In the genomic region with DNA sequence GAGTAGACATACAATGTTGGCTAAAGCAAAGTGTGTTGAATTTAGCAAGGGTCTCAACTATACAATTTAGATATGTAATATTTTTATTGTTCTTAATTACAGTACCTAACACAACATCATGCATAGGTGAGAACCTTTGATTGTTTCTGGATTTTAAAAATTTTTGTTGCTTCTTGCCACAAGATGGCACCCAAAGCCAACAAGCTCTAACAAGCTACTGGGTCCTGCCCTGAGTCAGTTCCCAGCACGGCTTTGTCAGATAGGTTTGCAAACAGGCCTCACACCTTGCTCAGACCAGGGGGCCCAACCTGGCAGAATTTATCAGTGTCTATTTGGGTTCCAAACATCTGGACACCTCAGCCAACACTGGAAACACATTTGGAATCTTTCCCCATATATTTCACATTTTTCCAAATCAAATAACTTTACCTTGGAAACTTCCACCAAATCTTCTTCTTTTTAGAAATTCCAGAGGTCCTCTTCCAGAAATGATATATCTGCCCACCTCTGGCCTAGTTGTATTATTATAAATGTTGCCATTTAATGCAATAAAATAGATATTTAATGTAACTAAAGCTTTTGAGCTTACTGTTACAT, we compare ENCODE assay signal across 9 cellular contexts. TPM values are rescaled to one million over a fixed set of nuclear protein-coding genes. Genes with fewer than 3 reads are reported as not detected.
A peak's percentile ranks its signal among the peaks of the same experiment; 100 is the strongest.
DNase-seq lines count a peak whose midpoint lies in the region; ATAC-seq, FAIRE-seq and TF ChIP-seq lines count a peak whose summit lies in the region.
"Had no signal": no experiment of that assay in that cellular context is flagged by ENCODE, and none has a peak within 500 bp of the region (broad histone marks: within the 10 kb centered on the region; RNA-seq: fewer than 3 reads in every experiment).

No MANE protein-coding gene starts in this region.

- FAIRE-seq in kidney (lab: Jason Lieb, UNC) = no peak

- intact Hi-C loops in kidney (cut with DNase I) = no loop called here
- intact Hi-C loops in CD8-positive, alpha-beta T cell (cut with DNase I, micrococcal nuclease) = no loop called here

- H3K9ac ChIP-seq in kidney (ENCODE audit: low read length in 2 of 2) = no peak overlapping the region

- POLR2A ChIA-PET in CD8-positive, alpha-beta T cell (lab: Charles Lee) = no interaction called here
- POLR2A ChIA-PET in CD8-positive, alpha-beta memory T cell (lab: Charles Lee) = no interaction called here

- no peaks in the 10 kb centered on the region for H3K36me3 ChIP-seq in WERI-Rb-1
- no peaks in the 10 kb centered on the region for H3K36me3 ChIP-seq in kidney (ENCODE audit: control insufficient read depth in 1 of 2, insufficient read depth in 2 of 2, low read length in 2 of 2)
- H3K36me3 ChIP-seq in CD8-positive, alpha-beta T cell (ENCODE audit: insufficient read depth, low read length) = no peaks in the 10 kb centered on the region
- no peaks in the 10 kb centered on the region for H3K36me3 ChIP-seq in CD8-positive, alpha-beta memory T cell (ENCODE audit: insufficient read depth, low read length)

- H3K9me3 Mint-ChIP-seq in CD8-positive, alpha-beta T cell = no peaks in the 10 kb centered on the region
- H3K9me3 Mint-ChIP-seq in CD8-positive, alpha-beta memory T cell = peaks cover 0 to 3% (median 0%) of the 10 kb centered on the region in 5 donors

- no peaks in the 10 kb centered on the region for H3K4me1 Mint-ChIP-seq in CD8-positive, alpha-beta T cell (ENCODE audit: low read depth)
- no peaks in the 10 kb centered on the region for H3K4me1 Mint-ChIP-seq in CD8-positive, alpha-beta memory T cell
- H3K4me1 Mint-ChIP-seq: CD4-positive, CD25-positive, alpha-beta regulatory T cell had no signal

- TF ChIP-seq POLR2A in NB4 (IDR thresholded peaks at IDR 0.05; ENCODE audit: extremely low read depth, insufficient read length) = no peak

- H3K36me3 Mint-ChIP-seq in CD8-positive, alpha-beta T cell = no peaks in the 10 kb centered on the region
- no peaks in the 10 kb centered on the region for H3K36me3 Mint-ChIP-seq in CD8-positive, alpha-beta memory T cell
- H3K36me3 Mint-ChIP-seq: CD4-positive, CD25-positive, alpha-beta regulatory T cell had no signal

- CTCF ChIA-PET in CD8-positive, alpha-beta T cell (lab: Charles Lee) = interaction anchor here (0.6 kb wide), 1 partner anchor 1315 kb away, joined by 3 read pairs; no protein-coding TSS in a partner anchor
- CTCF ChIA-PET in CD8-positive, alpha-beta memory T cell (lab: Charles Lee) = no interaction called here

- H3K27me3 Mint-ChIP-seq in CD8-positive, alpha-beta T cell (ENCODE audit: low read depth) = peaks cover 11% of the 10 kb centered on the region
- peaks cover 2 to 15% of the 10 kb centered on the region in 2 donors for H3K27me3 Mint-ChIP-seq in CD8-positive, alpha-beta memory T cell
- H3K27me3 Mint-ChIP-seq: CD4-positive, CD25-positive, alpha-beta regulatory T cell had no signal

- no peak for ATAC-seq in HG03097 (IDR thresholded peaks at IDR 0.05; ENCODE audit: low FRiP score, unreplicated experiment)
- ATAC-seq in CD8-positive, alpha-beta T cell = no peak

- H3K27me3 ChIP-seq in WERI-Rb-1 (ENCODE audit: insufficient read depth, low read depth, severe bottlenecking) = no peaks in the 10 kb centered on the region
- no peaks in the 10 kb centered on the region for H3K27me3 ChIP-seq in CD8-positive, alpha-beta T cell (ENCODE audit: insufficient read depth, low read length)
- H3K27me3 ChIP-seq in CD8-positive, alpha-beta memory T cell (ENCODE audit: insufficient read depth, low read length, poor library complexity, severe bottlenecking) = no peaks in the 10 kb centered on the region

- no peak overlapping the region for H3K27ac ChIP-seq in WERI-Rb-1
- H3K27ac ChIP-seq in kidney (ENCODE audit: low read depth in 2 of 2, low read length in 2 of 2) = no peak overlapping the region
- H3K27ac ChIP-seq in CD8-positive, alpha-beta T cell (ENCODE audit: low read depth, low read length) = no peak overlapping the region
- no peak overlapping the region for H3K27ac ChIP-seq in CD8-positive, alpha-beta memory T cell (ENCODE audit: low read depth, low read length)

- no peak overlapping the region for H3K27ac Mint-ChIP-seq in CD8-positive, alpha-beta T cell
- H3K27ac Mint-ChIP-seq in CD8-positive, alpha-beta memory T cell = no peak overlapping the region
- H3K27ac Mint-ChIP-seq: CD4-positive, CD25-positive, alpha-beta regulatory T cell had no signal

- peak; percentile 26 for TF ChIP-seq CTCF in NB4 (IDR thresholded peaks at IDR 0.05; ENCODE audit: low read depth, low read length)
- peak; percentile 73 for TF ChIP-seq CTCF in WERI-Rb-1 (IDR thresholded peaks at IDR 0.05; ENCODE audit: low read depth, low read length)
- peak; percentile 34 for TF ChIP-seq CTCF in kidney (IDR thresholded peaks at IDR 0.05; ENCODE audit: borderline replicate concordance, extremely low read depth, insufficient read depth)
- no peak for TF ChIP-seq CTCF in CD8-positive, alpha-beta T cell (IDR thresholded peaks at IDR 0.05)

- H3K9me3 ChIP-seq in WERI-Rb-1 (ENCODE audit: severe bottlenecking) (peaks cover 4% of the 10 kb centered on the region), kidney (ENCODE audit: control insufficient read depth in 1 of 2, low read length in 2 of 2) (no peaks in the 10 kb centered on the region)
- no peaks in the 10 kb centered on the region for H3K9me3 ChIP-seq in CD8-positive, alpha-beta T cell (ENCODE audit: low read length)
- H3K9me3 ChIP-seq in CD8-positive, alpha-beta memory T cell (ENCODE audit: low read length) = no peaks in the 10 kb centered on the region

- H3K4me1 ChIP-seq in kidney (ENCODE audit: control insufficient read depth in 1 of 2, insufficient read depth in 1 of 2, low read depth in 1 of 2, low read length in 2 of 2) = no peaks in the 10 kb centered on the region
- no peaks in the 10 kb centered on the region for H3K4me1 ChIP-seq in CD8-positive, alpha-beta T cell (ENCODE audit: insufficient read depth, low read length)
- no peaks in the 10 kb centered on the region for H3K4me1 ChIP-seq in CD8-positive, alpha-beta memory T cell (ENCODE audit: insufficient read depth, low read length)

- DNase-seq in SKM-1 (lab: John Stamatoyannopoulos, UW; ENCODE audit: unreplicated experiment) (peak; percentile 1), SKM-1 treated with dmso at 0.1 percent for 144 hours (lab: John Stamatoyannopoulos, UW; ENCODE audit: unreplicated experiment) (no peak), NB4 (ENCODE audit: low read depth) (peak; percentile 52), WERI-Rb-1 (peak; percentile 65), kidney (no peak)
- DNase-seq in CD8-positive, alpha-beta T cell = no peak
- no peak for DNase-seq in CD8-positive, alpha-beta memory T cell

- H3K4me3 ChIP-seq in NB4 (ENCODE audit: low read depth, low read length) = no peak overlapping the region
- no peak overlapping the region for H3K4me3 ChIP-seq in WERI-Rb-1 (ENCODE audit: low read depth, low read length)
- H3K4me3 ChIP-seq in kidney (ENCODE audit: low read length in 2 of 2) = no peak overlapping the region
- H3K4me3 ChIP-seq in CD8-positive, alpha-beta T cell (ENCODE audit: low read depth, low read length) = no peak overlapping the region
- H3K4me3 ChIP-seq in CD8-positive, alpha-beta memory T cell (ENCODE audit: low read length) = no peak overlapping the region

- H3K4me3 Mint-ChIP-seq in CD8-positive, alpha-beta T cell = no peak overlapping the region
- H3K4me3 Mint-ChIP-seq in CD8-positive, alpha-beta memory T cell = no peak overlapping the region
- H3K4me3 Mint-ChIP-seq: CD4-positive, CD25-positive, alpha-beta regulatory T cell had no signal

RNA-seq across cellular contexts. Expression of gene EGFLAM, which starts 49.5 kb away (rescaled TPM):
- total RNA-seq in kidney = 5.1 TPM
- polyA plus RNA-seq in kidney (ENCODE audit: insufficient read depth, low read depth, low replicate concordance) = 5.9 TPM
- not detected for total RNA-seq in CD8-positive, alpha-beta T cell
- total RNA-seq in CD8-positive, alpha-beta memory T cell = not detected
- polyA plus RNA-seq in CD8-positive, alpha-beta memory T cell = not detected
- total RNA-seq: CD4-positive, CD25-positive, alpha-beta regulatory T cell had no signal
- polyA plus RNA-seq: CD4-positive, CD25-positive, alpha-beta regulatory T cell had no signal

Comparison
In these comparisons a context has a peak if more than half of its experiments do, and no peak if none do; other contexts are left out.
1. DNase-seq: peak in SKM-1 (single experiment), NB4 (single experiment) and WERI-Rb-1 (single experiment); none in SKM-1 treated with dmso at 0.1 percent for 144 hours (single experiment), kidney (single experiment), CD8-positive, alpha-beta T cell (0 of 7) and CD8-positive, alpha-beta memory T cell (0 of 5).